21 cellular contexts compared by ENCODE assay signal in genomic region chr5:5364932-5365331, GRCh38.
DNase-seq lines count a peak whose midpoint lies in the region; ATAC-seq and TF ChIP-seq lines count a peak whose summit lies in the region.
"Had no signal": no experiment of that assay in that cellular context is flagged by ENCODE, and none has a peak within 500 bp of the region (broad histone marks: within the 10 kb centered on the region; RNA-seq: fewer than 3 reads in every experiment).

No MANE protein-coding gene starts in this region.

- in situ Hi-C loops in GM13976 (cut with MboI; ENCODE audit: low sequenced_read_pairs, unreplicated experiment), result no loop called here

- ATAC-seq in GM19463 (IDR thresholded peaks at IDR 0.05; ENCODE audit: unreplicated experiment) (peak; percentile 64), HG02798 (IDR thresholded peaks at IDR 0.05; ENCODE audit: poor library complexity, unreplicated experiment) (peak; percentile 78), HG03520 (IDR thresholded peaks at IDR 0.05; ENCODE audit: unreplicated experiment) (peak; percentile 67), HG02759 (IDR thresholded peaks at IDR 0.05; ENCODE audit: unreplicated experiment) (no peak)
- ATAC-seq: gastroesophageal sphincter, left cardiac atrium had no signal

- DNase-seq in GM13976 (ENCODE audit: low spot score), result peak; percentile 57
- DNase-seq in DMS 273 (lab: John Stamatoyannopoulos, UW; ENCODE audit: unreplicated experiment), result no peak
- no peak for DNase-seq in NCI-H1930 (lab: John Stamatoyannopoulos, UW)
- no peak for DNase-seq in activated CD4-positive, CD25-positive, alpha-beta regulatory T cell treated with anti-CD3 and anti-CD28 coated beads, Interleukin-2, amount 50 U/mL, for 72 hours
- DNase-seq: activated CD4-positive, alpha-beta T cell treated with anti-CD3 and anti-CD28 coated beads, Interleukin-2, amount 50 U/mL, for 1 hour; activated naive CD4-positive, alpha-beta T cell treated with Interleukin-2 at 50 U/mL for 16 hours; adrenal gland; brain microvascular endothelial cell; CD4-positive, alpha-beta memory T cell; left cardiac atrium; NCI-H526 treated with DMSO at 0.1 percent for 48 hours; ovary; small intestine; SW 1271; T1000; WERI-Rb-1 had no signal

- TF ChIP-seq CTCF in GM13976 (IDR thresholded peaks at IDR 0.05; ENCODE audit: borderline replicate concordance, control extremely low read depth, extremely low read depth, insufficient read depth, missing control alignments), result no peak
